In the genomic region with DNA sequence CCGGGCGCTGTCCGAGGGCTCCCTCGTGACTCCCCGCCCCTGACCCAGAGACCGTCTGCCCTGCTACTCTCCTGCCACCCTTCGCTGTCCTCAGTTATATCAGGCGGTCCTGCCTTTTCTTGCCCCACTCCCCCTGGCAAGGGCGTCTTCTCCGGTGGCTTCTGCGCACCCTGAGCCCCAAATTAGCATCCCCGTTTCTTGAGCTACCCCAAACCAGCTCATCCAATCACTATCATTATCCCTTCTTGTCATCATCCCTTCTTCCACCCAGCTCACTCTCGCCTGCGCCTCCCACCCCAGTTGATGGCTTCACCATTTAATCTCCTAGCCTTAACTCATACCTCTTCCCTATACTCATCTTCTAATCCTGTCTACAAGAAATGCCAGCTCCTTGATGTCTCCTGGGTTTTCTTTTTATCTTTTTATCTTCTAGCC, we compare ENCODE assay signal across 8 cellular contexts. TPM values are rescaled to one million over a fixed set of nuclear protein-coding genes. Genes with fewer than 3 reads are reported as not detected.
DNase-seq lines count a peak whose midpoint lies in the region; ATAC-seq, FAIRE-seq and TF ChIP-seq lines count a peak whose summit lies in the region.

No MANE protein-coding gene starts in this region.

- no peak for TF ChIP-seq CTCF in OCI-LY7 (conservative IDR thresholded peaks at IDR 0.05; ENCODE audit: low read length)
- TF ChIP-seq CTCF in endodermal cell (conservative IDR thresholded peaks at IDR 0.05): no peak

- peaks cover 24% of the 10 kb centered on the region for H3K36me3 ChIP-seq in OCI-LY7 (ENCODE audit: insufficient read depth, low read length)
- no peaks in the 10 kb centered on the region for H3K36me3 ChIP-seq in endodermal cell (ENCODE audit: control insufficient read depth, insufficient read depth, low read length)

- no TSS peak for BruUV-seq in OCI-LY7 (replicated peaks; lab: Mats Ljungman, UMichigan)

- WGBS in endodermal cell (ENCODE audit: insufficient coverage in 1 of 2, insufficient read length in 1 of 2), 2 experiments: 2 to 5% methylated on average over 14 of the region's 14 CpGs

- H3K4me1 ChIP-seq in OCI-LY7 (ENCODE audit: insufficient read depth, low read length, poor library complexity, severe bottlenecking) (peaks cover 59% of the 10 kb centered on the region), endodermal cell (ENCODE audit: control insufficient read depth, insufficient read depth, low read length) (no peaks in the 10 kb centered on the region)

- peaks cover 3% of the 10 kb centered on the region for H3K36me3 Mint-ChIP-seq in activated CD8-positive, alpha-beta memory T cell treated with anti-CD3 and anti-CD28 coated beads, Interleukin-2, amount 10 ng/mL, durations not matched to agents 7 days and 5 days
- no peaks in the 10 kb centered on the region for H3K36me3 Mint-ChIP-seq in endodermal cell (ENCODE audit: low read depth)
- no peaks in the 10 kb centered on the region for H3K36me3 Mint-ChIP-seq in natural killer cell treated with Interleukin-12 subunit alpha and Interleukin-12 subunit beta and Interleukin-15 and Interleukin-18, amount 100 ng/mL, for 72 hours

- POLR2A ChIA-PET in OCI-LY7 (lab: Charles Lee): interaction anchor here (0.6 to 2.8 kb wide), 9 partner anchors 10 to 180 kb away, joined by 3 to 11 read pairs (median 4); no protein-coding TSS in a partner anchor

- H3K9me3 ChIP-seq in OCI-LY7 (ENCODE audit: low read length) (no peaks in the 10 kb centered on the region), endodermal cell (ENCODE audit: control insufficient read depth, low read length) (no peaks in the 10 kb centered on the region)

- peaks cover 41% of the 10 kb centered on the region for H3K4me1 Mint-ChIP-seq in activated CD8-positive, alpha-beta memory T cell treated with anti-CD3 and anti-CD28 coated beads, Interleukin-2, amount 10 ng/mL, durations not matched to agents 7 days and 5 days
- H3K4me1 Mint-ChIP-seq in endodermal cell: peaks cover 16% of the 10 kb centered on the region
- peaks cover 36 to 41% of the 10 kb centered on the region in 2 donors for H3K4me1 Mint-ChIP-seq in natural killer cell treated with Interleukin-12 subunit alpha and Interleukin-12 subunit beta and Interleukin-15 and Interleukin-18, amount 100 ng/mL, for 72 hours (ENCODE audit: low read depth in 2 of 2)

- no peaks in the 10 kb centered on the region for H3K9me3 Mint-ChIP-seq in activated CD8-positive, alpha-beta memory T cell treated with anti-CD3 and anti-CD28 coated beads, Interleukin-2, amount 10 ng/mL, durations not matched to agents 7 days and 5 days (ENCODE audit: low read depth)
- no peaks in the 10 kb centered on the region for H3K9me3 Mint-ChIP-seq in endodermal cell
- no peaks in the 10 kb centered on the region for H3K9me3 Mint-ChIP-seq in natural killer cell treated with Interleukin-12 subunit alpha and Interleukin-12 subunit beta and Interleukin-15 and Interleukin-18, amount 100 ng/mL, for 72 hours

- peak overlapping the region; percentile 96 for H3K4me2 ChIP-seq in OCI-LY7 (ENCODE audit: low read length)

- no peak for FAIRE-seq in frontal cortex (lab: Jason Lieb, UNC)

- H3K4me3 ChIP-seq in OCI-LY7 (ENCODE audit: low read depth, low read length, poor library complexity, severe bottlenecking) (peak overlapping the region; percentile 85), endodermal cell (ENCODE audit: low read length) (peak overlapping the region; percentile 92)

- peak overlapping the region; percentile 92 for H3K4me3 Mint-ChIP-seq in activated CD8-positive, alpha-beta memory T cell treated with anti-CD3 and anti-CD28 coated beads, Interleukin-2, amount 10 ng/mL, durations not matched to agents 7 days and 5 days
- H3K4me3 Mint-ChIP-seq in endodermal cell: peak overlapping the region; percentile 96
- H3K4me3 Mint-ChIP-seq in natural killer cell treated with Interleukin-12 subunit alpha and Interleukin-12 subunit beta and Interleukin-15 and Interleukin-18, amount 100 ng/mL, for 72 hours: peak overlapping the region; percentile 94

- CTCF ChIA-PET in activated CD8-positive, alpha-beta memory T cell treated with anti-CD3 and anti-CD28 coated beads, Interleukin-2, amount 10 ng/mL, durations not matched to agents 7 days and 5 days (lab: Charles Lee): interaction anchor here (0.6 to 5.7 kb wide), 7 partner anchors 12 to 184 kb away, joined by 3 to 37 read pairs (median 3); no protein-coding TSS in a partner anchor
- CTCF ChIA-PET in OCI-LY7 (lab: Charles Lee; ENCODE audit: unreplicated experiment): interaction anchor here (1.1 to 1.4 kb wide), 2 partner anchors 70 to 180 kb away, joined by 4 to 5 read pairs; no protein-coding TSS in a partner anchor

- intact Hi-C loops in OCI-LY7 (cut with micrococcal nuclease; ENCODE audit: unreplicated experiment): loop anchor here (1.0 to 2.0 kb wide), 4 partner anchors 14 to 180 kb away; no protein-coding TSS in a partner anchor

- H3K79me2 ChIP-seq in OCI-LY7 (ENCODE audit: insufficient read depth, low read depth, low read length): peaks cover 13% of the 10 kb centered on the region; the same call in 1 of the 2 replicates

- H2AFZ ChIP-seq in OCI-LY7 (ENCODE audit: low read length): peak overlapping the region; percentile 82

- H3K27me3 ChIP-seq in endodermal cell (ENCODE audit: control insufficient read depth, insufficient read depth, low read length, poor library complexity, severe bottlenecking): no peaks in the 10 kb centered on the region

- H3K27me3 Mint-ChIP-seq in activated CD8-positive, alpha-beta memory T cell treated with anti-CD3 and anti-CD28 coated beads, Interleukin-2, amount 10 ng/mL, durations not matched to agents 7 days and 5 days: peaks cover 10% of the 10 kb centered on the region
- H3K27me3 Mint-ChIP-seq in endodermal cell (ENCODE audit: insufficient read depth): peaks cover 6% of the 10 kb centered on the region
- peaks cover 17 to 24% of the 10 kb centered on the region in 2 donors for H3K27me3 Mint-ChIP-seq in natural killer cell treated with Interleukin-12 subunit alpha and Interleukin-12 subunit beta and Interleukin-15 and Interleukin-18, amount 100 ng/mL, for 72 hours

- H3K9me2 ChIP-seq in OCI-LY7 (ENCODE audit: insufficient read depth, low read length): no peaks in the 10 kb centered on the region

- peak overlapping the region; percentile 86 for H3K9ac ChIP-seq in endodermal cell (ENCODE audit: extremely low read depth, low read length, poor library complexity, severe bottlenecking)

- H4K20me1 ChIP-seq in OCI-LY7 (ENCODE audit: insufficient read depth, low read length): no peaks in the 10 kb centered on the region

- DNase-seq in activated CD8-positive, alpha-beta memory T cell treated with anti-CD3 and anti-CD28 coated beads, Interleukin-2, amount 10 ng/mL, durations not matched to agents 7 days and 5 days: no peak
- no peak for DNase-seq in activated CD8-positive, alpha-beta memory T cell treated with anti-CD3 and anti-CD28 coated beads, Interleukin-2, amount 50 U/mL, for 4 hours
- DNase-seq in OCI-LY7 (ENCODE audit: low spot score): no peak
- DNase-seq in endodermal cell: no peak
- no peak for DNase-seq in natural killer cell treated with Interleukin-12 subunit alpha and Interleukin-12 subunit beta and Interleukin-15 and Interleukin-18, amount 100 ng/mL, for 72 hours (ENCODE audit: low spot score)
- DNase-seq in DMS79 (lab: John Stamatoyannopoulos, UW): no peak
- no peak for DNase-seq in cerebellar nuclear complex (lab: John Stamatoyannopoulos, UW)
- no peak for DNase-seq in frontal cortex (ENCODE audit: low spot score in 2 of 2)

- H3K27ac ChIP-seq in OCI-LY7 (ENCODE audit: low read depth, low read length, poor library complexity, severe bottlenecking) (peak overlapping the region; percentile 97), endodermal cell (ENCODE audit: low read depth, low read length) (peak overlapping the region; percentile 45)

- peak; percentile 29 for ATAC-seq in activated CD8-positive, alpha-beta memory T cell treated with anti-CD3 and anti-CD28 coated beads, Interleukin-2, amount 10 ng/mL, durations not matched to agents 7 days and 5 days
- no peak for ATAC-seq in natural killer cell treated with Interleukin-12 subunit alpha and Interleukin-12 subunit beta and Interleukin-15 and Interleukin-18, amount 100 ng/mL, for 72 hours

- peak overlapping the region; percentile 85 for H3K27ac Mint-ChIP-seq in activated CD8-positive, alpha-beta memory T cell treated with anti-CD3 and anti-CD28 coated beads, Interleukin-2, amount 10 ng/mL, durations not matched to agents 7 days and 5 days
- H3K27ac Mint-ChIP-seq in endodermal cell: peak overlapping the region; percentile 91
- H3K27ac Mint-ChIP-seq in natural killer cell treated with Interleukin-12 subunit alpha and Interleukin-12 subunit beta and Interleukin-15 and Interleukin-18, amount 100 ng/mL, for 72 hours: peak overlapping the region; percentile 15 to 20

RNA-seq across cellular contexts. Expression of a gene that starts 0.4 kb away (rescaled TPM):
- total RNA-seq in activated CD8-positive, alpha-beta memory T cell treated with anti-CD3 and anti-CD28 coated beads, Interleukin-2, amount 10 ng/mL, durations not matched to agents 7 days and 5 days: 1 to 10 TPM; 1.9 to 8.3 TPM
- total RNA-seq in OCI-LY7 (2014; rRNA removed; shearing (Covaris generic)): 10.5 and 12.8 TPM in 2 replicates
- 27.1 and 32.3 TPM in 2 replicates for total RNA-seq in OCI-LY7 (2022)
- 1 to 10 TPM; 5.7 to 5.8 TPM for total RNA-seq in endodermal cell
- 8.1 TPM for polyA plus RNA-seq in endodermal cell (2013, experiment 1 of 2)
- 7.0 TPM for polyA plus RNA-seq in endodermal cell (2013, experiment 2 of 2)
- total RNA-seq in natural killer cell treated with Interleukin-12 subunit alpha and Interleukin-12 subunit beta and Interleukin-15 and Interleukin-18, amount 100 ng/mL, for 72 hours: 1 to 10 TPM in 1 of 2 donors, under 1 TPM in 1; 0.12 to 1.8 TPM
- total RNA-seq in frontal cortex: 3.7 TPM

RNA-seq across cellular contexts. Expression of a gene that starts 0.5 kb away (rescaled TPM):
- total RNA-seq in activated CD8-positive, alpha-beta memory T cell treated with anti-CD3 and anti-CD28 coated beads, Interleukin-2, amount 10 ng/mL, durations not matched to agents 7 days and 5 days: 10 to 100 TPM; 28.8 to 32.0 TPM
- 44.8 and 59.9 TPM in 2 replicates for total RNA-seq in OCI-LY7 (2014; rRNA removed; shearing (Covaris generic))
- total RNA-seq in OCI-LY7 (2022): 51.5 and 57.9 TPM in 2 replicates
- total RNA-seq in endodermal cell: 10 to 100 TPM; 47.4 to 48.9 TPM
- polyA plus RNA-seq in endodermal cell (2013, experiment 1 of 2): 34.8 TPM
- 28.4 TPM for polyA plus RNA-seq in endodermal cell (2013, experiment 2 of 2)
- 10 to 100 TPM; 12.9 to 16.6 TPM for total RNA-seq in natural killer cell treated with Interleukin-12 subunit alpha and Interleukin-12 subunit beta and Interleukin-15 and Interleukin-18, amount 100 ng/mL, for 72 hours
- total RNA-seq in frontal cortex: 20.4 TPM

RNA-seq across cellular contexts. Expression of a gene that starts 45.5 kb away (rescaled TPM):
- total RNA-seq in activated CD8-positive, alpha-beta memory T cell treated with anti-CD3 and anti-CD28 coated beads, Interleukin-2, amount 10 ng/mL, durations not matched to agents 7 days and 5 days: 10 to 100 TPM; 15.6 to 20.2 TPM
- total RNA-seq in OCI-LY7 (2014; rRNA removed; shearing (Covaris generic)): 9.5 and 10.5 TPM in 2 replicates
- total RNA-seq in OCI-LY7 (2022): 9.4 and 9.7 TPM in 2 replicates
- total RNA-seq in endodermal cell: 10 to 100 TPM in 1 of 2 donors, 1 to 10 TPM in 1; 9.2 to 11.1 TPM
- 7.5 TPM for polyA plus RNA-seq in endodermal cell (2013, experiment 1 of 2)
- polyA plus RNA-seq in endodermal cell (2013, experiment 2 of 2): 8.0 TPM
- total RNA-seq in natural killer cell treated with Interleukin-12 subunit alpha and Interleukin-12 subunit beta and Interleukin-15 and Interleukin-18, amount 100 ng/mL, for 72 hours: 10 to 100 TPM; 10.8 to 18.4 TPM
- 2.4 TPM for total RNA-seq in frontal cortex

RNA-seq across cellular contexts. Expression of a gene that starts 56.1 kb away (rescaled TPM):
- 10 to 100 TPM; 25.7 to 34.5 TPM for total RNA-seq in activated CD8-positive, alpha-beta memory T cell treated with anti-CD3 and anti-CD28 coated beads, Interleukin-2, amount 10 ng/mL, durations not matched to agents 7 days and 5 days
- 12.3 and 15.7 TPM in 2 replicates for total RNA-seq in OCI-LY7 (2014; rRNA removed; shearing (Covaris generic))
- total RNA-seq in OCI-LY7 (2022) (38.4 and 41.6 TPM in 2 replicates), endodermal cell (10 to 100 TPM; 57.5 to 60.4 TPM), frontal cortex (111 TPM)
- polyA plus RNA-seq in endodermal cell (2013, experiment 1 of 2): 65.4 TPM
- 57.8 TPM for polyA plus RNA-seq in endodermal cell (2013, experiment 2 of 2)
- 10 to 100 TPM; 26.9 to 31.8 TPM for total RNA-seq in natural killer cell treated with Interleukin-12 subunit alpha and Interleukin-12 subunit beta and Interleukin-15 and Interleukin-18, amount 100 ng/mL, for 72 hours

RNA-seq across cellular contexts. Expression of a gene that starts 56.1 kb away (rescaled TPM):
- under 1 TPM; 0.03 to 0.05 TPM for total RNA-seq in activated CD8-positive, alpha-beta memory T cell treated with anti-CD3 and anti-CD28 coated beads, Interleukin-2, amount 10 ng/mL, durations not matched to agents 7 days and 5 days
- 0.25 TPM in 1 of 2 replicates, not detected in the other for total RNA-seq in OCI-LY7 (2014; rRNA removed; shearing (Covaris generic))
- total RNA-seq in OCI-LY7 (2022) (0.13 and 0.22 TPM in 2 replicates), endodermal cell (under 1 TPM; 0.40 to 0.81 TPM), frontal cortex (under 0.01 TPM)
- 0.32 TPM for polyA plus RNA-seq in endodermal cell (2013, experiment 1 of 2)
- 0.33 TPM for polyA plus RNA-seq in endodermal cell (2013, experiment 2 of 2)
- total RNA-seq in natural killer cell treated with Interleukin-12 subunit alpha and Interleukin-12 subunit beta and Interleukin-15 and Interleukin-18, amount 100 ng/mL, for 72 hours: under 1 TPM; 0.05 to 0.14 TPM

Comparison
In these comparisons a context has a peak if more than half of its experiments do, and no peak if none do; other contexts are left out.
1. H3K27ac Mint-ChIP-seq: peak in every context shown above with its lines; median percentile 91 in endodermal cell; 85 in activated CD8-positive, alpha-beta memory T cell treated with anti-CD3 and anti-CD28 coated beads, Interleukin-2, amount 10 ng/mL, durations not matched to agents 7 days and 5 days; 18 in natural killer cell treated with Interleukin-12 subunit alpha and Interleukin-12 subunit beta and Interleukin-15 and Interleukin-18, amount 100 ng/mL, for 72 hours.